ENCODE assay signal across 10 cellular contexts in genomic region chr14:23008836-23009235, GRCh38. TPM values are rescaled to one million over a fixed set of nuclear protein-coding genes. Genes with fewer than 3 reads are reported as not detected.
DNase-seq lines count a peak whose midpoint lies in the region; ATAC-seq, FAIRE-seq and TF ChIP-seq lines count a peak whose summit lies in the region.
"Had no signal": no experiment of that assay in that cellular context is flagged by ENCODE, and none has a peak within 500 bp of the region (broad histone marks: within the 10 kb centered on the region; RNA-seq: fewer than 3 reads in every experiment).

No MANE protein-coding gene starts in this region.

- H3K79me2 ChIP-seq in GM12878 (ENCODE audit: control insufficient read depth, insufficient read depth, low read length), result peaks cover 9% of the 10 kb centered on the region

- no peaks in the 10 kb centered on the region for H3K9me3 Mint-ChIP-seq in activated naive CD4-positive, alpha-beta T cell treated with anti-CD3 and anti-CD28 coated beads, Interleukin-2, amount 10 ng/mL, durations not matched to agents 7 days and 5 days
- no peaks in the 10 kb centered on the region for H3K9me3 Mint-ChIP-seq in activated naive CD4-positive, alpha-beta T cell treated with anti-CD3 and anti-CD28 coated beads, Interleukin-2, amount 50 U/mL, for 72 hours

- no peak for TF ChIP-seq EP300 in GM12878 (IDR thresholded peaks at IDR 0.05; ENCODE audit: borderline replicate concordance in 1 of 2, control insufficient read depth in 1 of 2, low read depth in 2 of 2, low read length in 2 of 2)

- no peak for TF ChIP-seq CTCF in GM12878 (IDR thresholded peaks at IDR 0.05 in 2 of 3, conservative IDR thresholded peaks at IDR 0.05 in 1 of 3; ENCODE audit: control insufficient read depth in 2 of 3, extremely low read depth in 1 of 3, insufficient read depth in 1 of 3, low read depth in 3 of 3, low read length in 3 of 3)
- no peak for TF ChIP-seq CTCF in upper lobe of right lung (IDR thresholded peaks at IDR 0.05)

- H3K27ac ChIP-seq in GM12878 (ENCODE audit: control insufficient read depth, insufficient read depth) (peak overlapping the region; percentile 82), upper lobe of right lung (peak overlapping the region; percentile 82)

- H3K27me3 ChIP-seq in GM12878 (replicated peaks in 1 of 2; ENCODE audit: control insufficient read depth in 2 of 2, insufficient read depth in 2 of 2, low read length in 1 of 2) (no peaks in the 10 kb centered on the region), upper lobe of right lung (no peaks in the 10 kb centered on the region)

- intact Hi-C loops in GM12878 (cut with micrococcal nuclease; ENCODE audit: unreplicated experiment), result no loop called here
- intact Hi-C loops in upper lobe of right lung (cut with DNase I), result no loop called here

- peak overlapping the region; percentile 84; the same call in 1 of the 2 replicates for H3K9ac ChIP-seq in GM12878 (ENCODE audit: control insufficient read depth, insufficient read depth, low read length)

- peaks cover 53% of the 10 kb centered on the region for H3K4me1 Mint-ChIP-seq in activated naive CD4-positive, alpha-beta T cell treated with anti-CD3 and anti-CD28 coated beads, Interleukin-2, amount 10 ng/mL, durations not matched to agents 7 days and 5 days

- 0% methylated on average over 3 of the region's 3 CpGs for WGBS in GM12878 (ENCODE audit: insufficient coverage, insufficient replicate concordance, low lambda C conversion rate, missing lambda C conversion rate)

- TF ChIP-seq RAD21 in GM12878 (IDR thresholded peaks at IDR 0.05; ENCODE audit: insufficient read depth, low read depth, low read length), result no peak

- no TSS peak for BruUV-seq in GM12878 (replicated peaks; lab: Mats Ljungman, UMichigan)

- RAD21 ChIA-PET in GM12878 (lab: Charles Lee; ENCODE audit: unreplicated experiment), result interaction anchor here (0.8 to 3.0 kb wide), 6 partner anchors 14 to 90 kb away, joined by 3 to 10 read pairs (median 3); partner anchors contain the start of gene RBM23

- peak overlapping the region; percentile 98 for H3K27ac Mint-ChIP-seq in activated naive CD4-positive, alpha-beta T cell treated with anti-CD3 and anti-CD28 coated beads, Interleukin-2, amount 10 ng/mL, durations not matched to agents 7 days and 5 days
- peak overlapping the region in 1 of 2 donors; percentile 94 for H3K27ac Mint-ChIP-seq in activated naive CD4-positive, alpha-beta T cell treated with anti-CD3 and anti-CD28 coated beads, Interleukin-2, amount 50 U/mL, for 72 hours

- CTCF ChIA-PET in activated naive CD4-positive, alpha-beta T cell treated with anti-CD3 and anti-CD28 coated beads, Interleukin-2, amount 10 ng/mL, durations not matched to agents 7 days and 5 days (lab: Charles Lee), result interaction anchor here (0.8 to 3.3 kb wide), 6 partner anchors 13 to 52 kb away, joined by 3 to 21 read pairs (median 4); partner anchors contain the start of genes AJUBA and CDH24
- CTCF ChIA-PET in GM12878 (lab: Yijun Ruan, JAX), result interaction anchor here (0.6 to 4.1 kb wide), 8 partner anchors 14 to 79 kb away, joined by 3 to 108 read pairs (median 12); partner anchors contain the start of genes CDH24 and PRMT5

- peak overlapping the region; percentile 85 for H3K4me3 Mint-ChIP-seq in activated naive CD4-positive, alpha-beta T cell treated with anti-CD3 and anti-CD28 coated beads, Interleukin-2, amount 10 ng/mL, durations not matched to agents 7 days and 5 days

- peak overlapping the region; percentile 41 for H2AFZ ChIP-seq in GM12878 (ENCODE audit: control insufficient read depth, low read depth, low read length)

- ATAC-seq in activated naive CD4-positive, alpha-beta T cell treated with anti-CD3 and anti-CD28 coated beads, Interleukin-2, amount 50 U/mL, for 72 hours, result no peak
- ATAC-seq in GM12878 (no peak), upper lobe of right lung (no peak), HG02970 (IDR thresholded peaks at IDR 0.05; ENCODE audit: low FRiP score, unreplicated experiment) (no peak), GM18505 (IDR thresholded peaks at IDR 0.05; ENCODE audit: unreplicated experiment) (no peak), GM18868 (IDR thresholded peaks at IDR 0.05; ENCODE audit: unreplicated experiment) (no peak)

- H3K36me3 Mint-ChIP-seq in activated naive CD4-positive, alpha-beta T cell treated with anti-CD3 and anti-CD28 coated beads, Interleukin-2, amount 10 ng/mL, durations not matched to agents 7 days and 5 days, result no peaks in the 10 kb centered on the region
- peaks cover 0 to 14% of the 10 kb centered on the region in 2 donors for H3K36me3 Mint-ChIP-seq in activated naive CD4-positive, alpha-beta T cell treated with anti-CD3 and anti-CD28 coated beads, Interleukin-2, amount 50 U/mL, for 72 hours

- H3K9me3 ChIP-seq in GM12878 (replicated peaks; ENCODE audit: control insufficient read depth, insufficient read depth, low read length) (no peaks in the 10 kb centered on the region), upper lobe of right lung (no peaks in the 10 kb centered on the region)

- H4K20me1 ChIP-seq in GM12878 (ENCODE audit: control insufficient read depth, insufficient read depth), result no peaks in the 10 kb centered on the region

- in situ Hi-C loops in GM12878 (cut with MboI), result no loop called here

- SMC1A ChIA-PET in GM12878 (lab: Charles Lee; ENCODE audit: uncharacterized antibody, unreplicated experiment), result interaction anchor here (0.6 to 3.8 kb wide), 11 partner anchors 13 to 215 kb away, joined by 3 to 67 read pairs (median 5); partner anchors contain the start of genes ACIN1, C14orf119, CDH24 and PRMT5

- POLR2A ChIA-PET in GM12878 (lab: Charles Lee), result interaction anchor here (0.5 to 3.2 kb wide), 5 partner anchors 17 to 49 kb away, joined by 3 to 15 read pairs (median 6); no protein-coding TSS in a partner anchor

- no peak for TF ChIP-seq POLR2A in GM12878 (IDR thresholded peaks at IDR 0.05; ENCODE audit: low read depth, low read length)
- no peak for TF ChIP-seq POLR2A in GM18505 (IDR thresholded peaks at IDR 0.05; ENCODE audit: borderline replicate concordance, extremely low read depth, insufficient read depth, insufficient read length)

- H3K36me3 ChIP-seq in GM12878 (ENCODE audit: control insufficient read depth in 2 of 2, insufficient read depth in 2 of 2, low read length in 1 of 2), result no peaks in the 10 kb centered on the region
- H3K36me3 ChIP-seq in upper lobe of right lung, result no peaks in the 10 kb centered on the region

- peak overlapping the region; percentile 76 for H3K4me3 ChIP-seq in GM12878
- H3K4me3 ChIP-seq in upper lobe of right lung, result no peak overlapping the region

- no peak for DNase-seq in activated naive CD4-positive, alpha-beta T cell treated with anti-CD3 and anti-CD28 coated beads, Interleukin-2, amount 10 ng/mL, durations not matched to agents 7 days and 5 days
- no peak for DNase-seq in activated naive CD4-positive, alpha-beta T cell treated with anti-CD3 and anti-CD28 coated beads, Interleukin-2, amount 50 U/mL, for 72 hours (ENCODE audit: low spot score in 2 of 2)
- DNase-seq in NCI-H2196 treated with DMSO at 0.1 percent for 48 hours (lab: John Stamatoyannopoulos, UW; ENCODE audit: unreplicated experiment), result peak; percentile 20
- no peak for DNase-seq in GM12878 (ENCODE audit: low read depth, low spot score)
- no peak for DNase-seq in upper lobe of right lung
- DNase-seq: aorta, GOT3 had no signal

- H3K4me1 ChIP-seq in GM12878 (ENCODE audit: control insufficient read depth, insufficient read depth, low read length), result peaks cover 21% of the 10 kb centered on the region
- peaks cover 19% of the 10 kb centered on the region for H3K4me1 ChIP-seq in upper lobe of right lung

- H3K27me3 Mint-ChIP-seq in activated naive CD4-positive, alpha-beta T cell treated with anti-CD3 and anti-CD28 coated beads, Interleukin-2, amount 10 ng/mL, durations not matched to agents 7 days and 5 days, result no peaks in the 10 kb centered on the region

- FAIRE-seq in GM12878 (lab: Jason Lieb, UNC), result peak; percentile 41

- H3K4me2 ChIP-seq in GM12878 (ENCODE audit: control insufficient read depth, insufficient read depth), result peak overlapping the region; percentile 98

RNA-seq across cellular contexts. Expression of gene C14orf93, which starts 1.1 kb away (rescaled TPM):
- 10 to 100 TPM; 10.9 to 12.6 TPM for total RNA-seq in activated naive CD4-positive, alpha-beta T cell treated with anti-CD3 and anti-CD28 coated beads, Interleukin-2, amount 50 U/mL, for 72 hours
- 7.3 and 7.7 TPM in 2 replicates for total RNA-seq in GM12878 (2013; cell fraction: nucleolus; rRNA removed)
- 11.5 and 12.2 TPM in 2 replicates for total RNA-seq in GM12878 (2014; rRNA removed)
- 9.8 and 10.0 TPM in 2 replicates for total RNA-seq in GM12878 (2014; rRNA removed; fragmentation: Illumina TruSeq; extraction: Trizol)
- total RNA-seq in GM12878 (2021), result 8.5 and 11.1 TPM in 2 replicates
- polyA plus RNA-seq in GM12878 (2011; ENCODE audit: low read depth), result 2.8 TPM
- polyA plus RNA-seq in GM12878 (2011; rRNA removed), result 11.7 and 13.7 TPM in 2 replicates
- 17.2 and 18.7 TPM in 2 replicates for polyA plus RNA-seq in GM12878 (2011; cell fraction: cytosol; rRNA removed)
- polyA plus RNA-seq in GM12878 (2011; cell fraction: nucleus; rRNA removed), result 18.2 and 20.7 TPM in 2 replicates
- 4.7 and 7.5 TPM in 2 replicates for polyA plus RNA-seq in GM12878 (2012)
- 10.4 and 13.9 TPM in 2 replicates for polyA plus RNA-seq in GM12878 (2014; fragmentation: Illumina TruSeq; extraction: Trizol)
- 1 to 10 TPM; 1.8 to 2.1 TPM for polyA plus RNA-seq in GM12878 (2014; fragmentation: Nextera tagmentation; extraction: Ambion mirVana)
- 10.5 and 12.9 TPM in 2 replicates for polyA plus RNA-seq in GM12878 (2014; rRNA removed)
- polyA plus RNA-seq in GM12878 (2016; fragmentation: Nextera tagmentation; extraction: Ambion mirVana), result 1 to 10 TPM; 7.1 to 7.9 TPM
- polyA minus RNA-seq in GM12878 (2011; rRNA and poly(A)+ RNA removed), result 28.1 and 36.9 TPM in 2 replicates
- polyA minus RNA-seq in GM12878 (2011; cell fraction: cytosol; rRNA and poly(A)+ RNA removed), result 3.1 and 6.5 TPM in 2 replicates
- 2.4 and 4.1 TPM in 2 replicates for polyA minus RNA-seq in GM12878 (2011; cell fraction: nucleus; rRNA and poly(A)+ RNA removed)
- 8.4 TPM for total RNA-seq in upper lobe of right lung

RNA-seq across cellular contexts. Expression of gene PSMB5, which starts 25.9 kb away (rescaled TPM):
- total RNA-seq in activated naive CD4-positive, alpha-beta T cell treated with anti-CD3 and anti-CD28 coated beads, Interleukin-2, amount 50 U/mL, for 72 hours, result 100 to 1,000 TPM; 137 to 180 TPM
- total RNA-seq in GM12878 (2013; cell fraction: nucleolus; rRNA removed), result 19.2 and 22.2 TPM in 2 replicates
- 120 and 142 TPM in 2 replicates for total RNA-seq in GM12878 (2014; rRNA removed)
- 90.6 and 98.9 TPM in 2 replicates for total RNA-seq in GM12878 (2014; rRNA removed; fragmentation: Illumina TruSeq; extraction: Trizol)
- 94.5 and 97.1 TPM in 2 replicates for total RNA-seq in GM12878 (2021)
- 48.1 TPM for polyA plus RNA-seq in GM12878 (2011; ENCODE audit: low read depth)
- 107 and 146 TPM in 2 replicates for polyA plus RNA-seq in GM12878 (2011; rRNA removed)
- 192 and 210 TPM in 2 replicates for polyA plus RNA-seq in GM12878 (2011; cell fraction: cytosol; rRNA removed)
- polyA plus RNA-seq in GM12878 (2011; cell fraction: nucleus; rRNA removed), result 69.1 and 69.9 TPM in 2 replicates
- 63.4 and 74.5 TPM in 2 replicates for polyA plus RNA-seq in GM12878 (2012)
- polyA plus RNA-seq in GM12878 (2014; fragmentation: Illumina TruSeq; extraction: Trizol), result 77.7 and 84.5 TPM in 2 replicates
- 100 to 1,000 TPM; 686 to 802 TPM for polyA plus RNA-seq in GM12878 (2014; fragmentation: Nextera tagmentation; extraction: Ambion mirVana)
- 113 and 125 TPM in 2 replicates for polyA plus RNA-seq in GM12878 (2014; rRNA removed)
- 100 to 1,000 TPM; 180 to 205 TPM for polyA plus RNA-seq in GM12878 (2016; fragmentation: Nextera tagmentation; extraction: Ambion mirVana)
- polyA minus RNA-seq in GM12878 (2011; rRNA and poly(A)+ RNA removed), result 108 and 155 TPM in 2 replicates
- 31.9 and 46.2 TPM in 2 replicates for polyA minus RNA-seq in GM12878 (2011; cell fraction: cytosol; rRNA and poly(A)+ RNA removed)
- polyA minus RNA-seq in GM12878 (2011; cell fraction: nucleus; rRNA and poly(A)+ RNA removed), result 30.2 and 41.7 TPM in 2 replicates
- 75.7 TPM for total RNA-seq in upper lobe of right lung

RNA-seq across cellular contexts. Expression of gene AJUBA, which starts 26.5 kb away (rescaled TPM):
- 1 to 10 TPM; 1.5 to 3.8 TPM for total RNA-seq in activated naive CD4-positive, alpha-beta T cell treated with anti-CD3 and anti-CD28 coated beads, Interleukin-2, amount 50 U/mL, for 72 hours
- total RNA-seq in GM12878 (2013; cell fraction: nucleolus; rRNA removed), result 4.7 and 5.9 TPM in 2 replicates
- total RNA-seq in GM12878 (2014; rRNA removed) (0.49 and 0.51 TPM in 2 replicates), GM12878 (2014; rRNA removed; fragmentation: Illumina TruSeq; extraction: Trizol) (0.18 and 0.36 TPM in 2 replicates), GM12878 (2021) (0.43 and 0.90 TPM in 2 replicates), upper lobe of right lung (37.8 TPM)
- polyA plus RNA-seq in GM12878 (2011; ENCODE audit: low read depth), result 0.58 TPM
- polyA plus RNA-seq in GM12878 (2011; rRNA removed) (18.1 and 23.6 TPM in 2 replicates), GM12878 (2014; fragmentation: Illumina TruSeq; extraction: Trizol) (0.16 and 0.87 TPM in 2 replicates), GM12878 (2014; fragmentation: Nextera tagmentation; extraction: Ambion mirVana) (under 1 TPM; 0.03 to 0.04 TPM), GM12878 (2014; rRNA removed) (0.32 and 0.90 TPM in 2 replicates), GM12878 (2016; fragmentation: Nextera tagmentation; extraction: Ambion mirVana) (under 1 TPM in 1 of 2 experiments, not detected in 1; 0.15 TPM)
- polyA plus RNA-seq in GM12878 (2011; cell fraction: cytosol; rRNA removed), result 13.6 and 22.2 TPM in 2 replicates
- polyA plus RNA-seq in GM12878 (2011; cell fraction: nucleus; rRNA removed), result 9.8 and 20.8 TPM in 2 replicates
- polyA plus RNA-seq in GM12878 (2012), result 0.80 and 0.89 TPM in 2 replicates
- polyA minus RNA-seq in GM12878 (2011; rRNA and poly(A)+ RNA removed), result 22.8 and 45.9 TPM in 2 replicates
- 6.5 and 7.0 TPM in 2 replicates for polyA minus RNA-seq in GM12878 (2011; cell fraction: cytosol; rRNA and poly(A)+ RNA removed)
- 6.2 and 8.2 TPM in 2 replicates for polyA minus RNA-seq in GM12878 (2011; cell fraction: nucleus; rRNA and poly(A)+ RNA removed)

RNA-seq across cellular contexts. Expression of gene PSMB11, which starts 33.2 kb away (rescaled TPM):
- total RNA-seq in activated naive CD4-positive, alpha-beta T cell treated with anti-CD3 and anti-CD28 coated beads, Interleukin-2, amount 50 U/mL, for 72 hours, result not detected
- total RNA-seq in GM12878 (2013; cell fraction: nucleolus; rRNA removed), result not detected in 2 replicates
- total RNA-seq in GM12878 (2014; rRNA removed), result not detected in 2 replicates
- total RNA-seq in GM12878 (2014; rRNA removed; fragmentation: Illumina TruSeq; extraction: Trizol), result not detected in 2 replicates
- total RNA-seq in GM12878 (2021), result not detected in 2 replicates
- polyA plus RNA-seq in GM12878 (2011; ENCODE audit: low read depth), result not detected
- not detected in 2 replicates for polyA plus RNA-seq in GM12878 (2011; rRNA removed)
- polyA plus RNA-seq in GM12878 (2011; cell fraction: cytosol; rRNA removed), result 0.01 TPM in 1 of 2 replicates, not detected in the other
- not detected in 2 replicates for polyA plus RNA-seq in GM12878 (2011; cell fraction: nucleus; rRNA removed)
- not detected in 2 replicates for polyA plus RNA-seq in GM12878 (2012)
- not detected in 2 replicates for polyA plus RNA-seq in GM12878 (2014; fragmentation: Illumina TruSeq; extraction: Trizol)
- not detected for polyA plus RNA-seq in GM12878 (2014; fragmentation: Nextera tagmentation; extraction: Ambion mirVana)
- polyA plus RNA-seq in GM12878 (2014; rRNA removed), result not detected in 2 replicates
- not detected for polyA plus RNA-seq in GM12878 (2016; fragmentation: Nextera tagmentation; extraction: Ambion mirVana)
- not detected in 2 replicates for polyA minus RNA-seq in GM12878 (2011; rRNA and poly(A)+ RNA removed)
- polyA minus RNA-seq in GM12878 (2011; cell fraction: cytosol; rRNA and poly(A)+ RNA removed), result not detected in 2 replicates
- polyA minus RNA-seq in GM12878 (2011; cell fraction: nucleus; rRNA and poly(A)+ RNA removed), result not detected in 2 replicates
- total RNA-seq in upper lobe of right lung, result not detected
- total RNA-seq: aorta had no signal
- polyA plus RNA-seq: aorta had no signal

RNA-seq across cellular contexts. Expression of gene CDH24, which starts 48.5 kb away (rescaled TPM):
- 1 to 10 TPM; 1.1 to 1.4 TPM for total RNA-seq in activated naive CD4-positive, alpha-beta T cell treated with anti-CD3 and anti-CD28 coated beads, Interleukin-2, amount 50 U/mL, for 72 hours
- total RNA-seq in GM12878 (2013; cell fraction: nucleolus; rRNA removed), result 5.5 and 5.8 TPM in 2 replicates
- total RNA-seq in GM12878 (2014; rRNA removed) (0.45 and 0.49 TPM in 2 replicates), GM12878 (2014; rRNA removed; fragmentation: Illumina TruSeq; extraction: Trizol) (0.23 and 0.36 TPM in 2 replicates), GM12878 (2021) (0.90 and 1.1 TPM in 2 replicates), upper lobe of right lung (7.8 TPM)
- polyA plus RNA-seq in GM12878 (2011; ENCODE audit: low read depth), result 0.56 TPM
- polyA plus RNA-seq in GM12878 (2011; rRNA removed) (0.65 and 1.4 TPM in 2 replicates), GM12878 (2014; fragmentation: Illumina TruSeq; extraction: Trizol) (0.46 and 0.67 TPM in 2 replicates), GM12878 (2014; fragmentation: Nextera tagmentation; extraction: Ambion mirVana) (not detected), GM12878 (2014; rRNA removed) (1.2 and 1.5 TPM in 2 replicates), GM12878 (2016; fragmentation: Nextera tagmentation; extraction: Ambion mirVana) (under 1 TPM; 0.10 to 0.37 TPM)
- polyA plus RNA-seq in GM12878 (2011; cell fraction: cytosol; rRNA removed), result 1.2 and 2.1 TPM in 2 replicates
- polyA plus RNA-seq in GM12878 (2011; cell fraction: nucleus; rRNA removed), result 18.1 and 19.5 TPM in 2 replicates
- polyA plus RNA-seq in GM12878 (2012), result 0.96 and 0.97 TPM in 2 replicates
- polyA minus RNA-seq in GM12878 (2011; rRNA and poly(A)+ RNA removed), result 1.1 and 1.3 TPM in 2 replicates
- polyA minus RNA-seq in GM12878 (2011; cell fraction: cytosol; rRNA and poly(A)+ RNA removed), result 0.67 TPM in 1 of 2 replicates, not detected in the other
- polyA minus RNA-seq in GM12878 (2011; cell fraction: nucleus; rRNA and poly(A)+ RNA removed), result 1.3 and 1.6 TPM in 2 replicates
